8 cellular contexts compared by ENCODE assay signal in genomic region chr4:36385951-36386561, GRCh38.
A peak's percentile ranks its signal among the peaks of the same experiment; 100 is the strongest.
DNase-seq lines count a peak whose midpoint lies in the region; ATAC-seq and TF ChIP-seq lines count a peak whose summit lies in the region.

No MANE protein-coding gene starts in this region.

- no peaks in the 10 kb centered on the region for H3K9me3 ChIP-seq in naive thymus-derived CD4-positive, alpha-beta T cell (ENCODE audit: control insufficient read depth in 2 of 3, low read length in 3 of 3)

- H3K27ac ChIP-seq in naive thymus-derived CD4-positive, alpha-beta T cell (ENCODE audit: low read depth, low read length): peak overlapping the region; percentile 70

- CTCF ChIA-PET in naive thymus-derived CD4-positive, alpha-beta T cell (lab: Charles Lee): interaction anchor here (1.8 to 2.7 kb wide), 2 partner anchors 9 to 13 kb away, joined by 7 to 20 read pairs; no protein-coding TSS in a partner anchor

- peak; percentile 80 for ATAC-seq in HG03108 (IDR thresholded peaks at IDR 0.05; ENCODE audit: unreplicated experiment)
- ATAC-seq in naive thymus-derived CD4-positive, alpha-beta T cell: peak; percentile 99
- ATAC-seq in SK-N-SH treated with all-trans-retinoic acid at 6 μM for 48 hours: no peak

- H3K9me3 Mint-ChIP-seq in naive thymus-derived CD4-positive, alpha-beta T cell: peaks cover 0 to 6% (median under 1%) of the 10 kb centered on the region in 11 donors

- no peaks in the 10 kb centered on the region for H3K27me3 ChIP-seq in naive thymus-derived CD4-positive, alpha-beta T cell (ENCODE audit: control insufficient read depth in 2 of 2, insufficient read depth in 2 of 2, low read length in 2 of 2)

- H3K4me3 ChIP-seq in naive thymus-derived CD4-positive, alpha-beta T cell (ENCODE audit: low read length): peak overlapping the region; percentile 29

- H3K4me1 Mint-ChIP-seq in naive thymus-derived CD4-positive, alpha-beta T cell: peaks cover 19 to 51% (median 40%) of the 10 kb centered on the region in 7 donors

- POLR2A ChIA-PET in naive thymus-derived CD4-positive, alpha-beta T cell (lab: Charles Lee): interaction anchor here (1.4 kb wide), 1 partner anchor 8 kb away, joined by 10 read pairs; no protein-coding TSS in a partner anchor

- H3K36me3 ChIP-seq in naive thymus-derived CD4-positive, alpha-beta T cell (ENCODE audit: control insufficient read depth in 2 of 3, insufficient read depth in 3 of 3, low read length in 3 of 3): no peaks in the 10 kb centered on the region

- H3K27ac Mint-ChIP-seq in naive thymus-derived CD4-positive, alpha-beta T cell: peak overlapping the region; percentile 92 to 99 (median 94)

- peaks cover 22% of the 10 kb centered on the region in 2 donors for H3K4me1 ChIP-seq in naive thymus-derived CD4-positive, alpha-beta T cell (ENCODE audit: control insufficient read depth in 2 of 2, insufficient read depth in 2 of 2, low read length in 2 of 2)

- DNase-seq in CD1c-positive myeloid dendritic cell (ENCODE audit: extremely low spot score) (peak; percentile 71), GM19238 (ENCODE audit: insufficient read length, low spot score) (peak; percentile 10), T-helper 2 cell (peak in 3 of 5 experiments; percentile 19 to 77 (median 74)), D341Med (ENCODE audit: low spot score) (no peak), NCI-H2171 (lab: John Stamatoyannopoulos, UW) (no peak)
- peak; percentile 8 to 89 (median 82) for DNase-seq in naive thymus-derived CD4-positive, alpha-beta T cell

- peaks cover 0 to 4% (median 0%) of the 10 kb centered on the region in 5 donors for H3K36me3 Mint-ChIP-seq in naive thymus-derived CD4-positive, alpha-beta T cell

- peaks cover 0 to 11% (median 0%) of the 10 kb centered on the region in 5 donors for H3K27me3 Mint-ChIP-seq in naive thymus-derived CD4-positive, alpha-beta T cell

- intact Hi-C loops in naive thymus-derived CD4-positive, alpha-beta T cell (cut with micrococcal nuclease): loop anchor here (1.0 to 5.0 kb wide), 10 partner anchors 8 to 1506 kb away; partner anchors contain the start of genes ARAP2 (in 1 of the 2) and TBC1D1 (in 1 of the 2)

- peak overlapping the region; percentile 46 to 84 (median 70) for H3K4me3 Mint-ChIP-seq in naive thymus-derived CD4-positive, alpha-beta T cell

TF ChIP-seq in SK-N-SH treated with all-trans-retinoic acid at 6 μM for 48 hours, 23 proteins besides CTCF, POLR2A, EP300 and RAD21:
- TF ChIP-seq ZNF565 (CRISPR knock-in tag; conservative IDR thresholded peaks at IDR 0.05; ENCODE audit: low read depth) (no peak), SNAI2 (CRISPR knock-in tag; IDR thresholded peaks at IDR 0.05) (no peak), PATZ1 (CRISPR knock-in tag; IDR thresholded peaks at IDR 0.05; ENCODE audit: borderline replicate concordance) (no peak), CREB5 (CRISPR knock-in tag; IDR thresholded peaks at IDR 0.05; ENCODE audit: low read depth) (no peak), RARB (CRISPR knock-in tag; IDR thresholded peaks at IDR 0.05) (no peak), GLIS3 (CRISPR knock-in tag; IDR thresholded peaks at IDR 0.05) (no peak), BACH2 (CRISPR knock-in tag; IDR thresholded peaks at IDR 0.05; ENCODE audit: borderline replicate concordance) (no peak), OSR1 (CRISPR knock-in tag; IDR thresholded peaks at IDR 0.05) (no peak)
- TF ChIP-seq, protein P1, sequence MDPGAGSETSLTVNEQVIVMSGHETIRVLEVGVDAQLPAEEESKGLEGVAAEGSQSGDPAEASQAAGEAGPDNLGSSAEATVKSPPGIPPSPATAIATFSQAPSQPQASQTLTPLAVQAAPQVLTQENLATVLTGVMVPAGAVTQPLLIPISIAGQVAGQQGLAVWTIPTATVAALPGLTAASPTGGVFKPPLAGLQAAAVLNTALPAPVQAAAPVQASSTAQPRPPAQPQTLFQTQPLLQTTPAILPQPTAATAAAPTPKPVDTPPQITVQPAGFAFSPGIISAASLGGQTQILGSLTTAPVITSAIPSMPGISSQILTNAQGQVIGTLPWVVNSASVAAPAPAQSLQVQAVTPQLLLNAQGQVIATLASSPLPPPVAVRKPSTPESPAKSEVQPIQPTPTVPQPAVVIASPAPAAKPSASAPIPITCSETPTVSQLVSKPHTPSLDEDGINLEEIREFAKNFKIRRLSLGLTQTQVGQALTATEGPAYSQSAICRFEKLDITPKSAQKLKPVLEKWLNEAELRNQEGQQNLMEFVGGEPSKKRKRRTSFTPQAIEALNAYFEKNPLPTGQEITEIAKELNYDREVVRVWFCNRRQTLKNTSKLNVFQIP (CRISPR knock-in tag; IDR thresholded peaks at IDR 0.05; ENCODE audit: borderline replicate concordance, low read depth): no peak
- TF ChIP-seq, protein P2, sequence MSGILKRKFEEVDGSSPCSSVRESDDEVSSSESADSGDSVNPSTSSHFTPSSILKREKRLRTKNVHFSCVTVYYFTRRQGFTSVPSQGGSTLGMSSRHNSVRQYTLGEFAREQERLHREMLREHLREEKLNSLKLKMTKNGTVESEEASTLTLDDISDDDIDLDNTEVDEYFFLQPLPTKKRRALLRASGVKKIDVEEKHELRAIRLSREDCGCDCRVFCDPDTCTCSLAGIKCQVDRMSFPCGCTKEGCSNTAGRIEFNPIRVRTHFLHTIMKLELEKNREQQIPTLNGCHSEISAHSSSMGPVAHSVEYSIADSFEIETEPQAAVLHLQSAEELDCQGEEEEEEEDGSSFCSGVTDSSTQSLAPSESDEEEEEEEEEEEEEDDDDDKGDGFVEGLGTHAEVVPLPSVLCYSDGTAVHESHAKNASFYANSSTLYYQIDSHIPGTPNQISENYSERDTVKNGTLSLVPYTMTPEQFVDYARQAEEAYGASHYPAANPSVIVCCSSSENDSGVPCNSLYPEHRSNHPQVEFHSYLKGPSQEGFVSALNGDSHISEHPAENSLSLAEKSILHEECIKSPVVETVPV (CRISPR knock-in tag; IDR thresholded peaks at IDR 0.05): no peak

Comparison
In these comparisons a context has a peak if more than half of its experiments do, and no peak if none do; other contexts are left out.
1. DNase-seq: peak in CD1c-positive myeloid dendritic cell (single experiment), GM19238 (single experiment), T-helper 2 cell (3 of 5) and naive thymus-derived CD4-positive, alpha-beta T cell (9 of 9); none in D341Med (single experiment) and NCI-H2171 (single experiment).